In the genomic region with DNA sequence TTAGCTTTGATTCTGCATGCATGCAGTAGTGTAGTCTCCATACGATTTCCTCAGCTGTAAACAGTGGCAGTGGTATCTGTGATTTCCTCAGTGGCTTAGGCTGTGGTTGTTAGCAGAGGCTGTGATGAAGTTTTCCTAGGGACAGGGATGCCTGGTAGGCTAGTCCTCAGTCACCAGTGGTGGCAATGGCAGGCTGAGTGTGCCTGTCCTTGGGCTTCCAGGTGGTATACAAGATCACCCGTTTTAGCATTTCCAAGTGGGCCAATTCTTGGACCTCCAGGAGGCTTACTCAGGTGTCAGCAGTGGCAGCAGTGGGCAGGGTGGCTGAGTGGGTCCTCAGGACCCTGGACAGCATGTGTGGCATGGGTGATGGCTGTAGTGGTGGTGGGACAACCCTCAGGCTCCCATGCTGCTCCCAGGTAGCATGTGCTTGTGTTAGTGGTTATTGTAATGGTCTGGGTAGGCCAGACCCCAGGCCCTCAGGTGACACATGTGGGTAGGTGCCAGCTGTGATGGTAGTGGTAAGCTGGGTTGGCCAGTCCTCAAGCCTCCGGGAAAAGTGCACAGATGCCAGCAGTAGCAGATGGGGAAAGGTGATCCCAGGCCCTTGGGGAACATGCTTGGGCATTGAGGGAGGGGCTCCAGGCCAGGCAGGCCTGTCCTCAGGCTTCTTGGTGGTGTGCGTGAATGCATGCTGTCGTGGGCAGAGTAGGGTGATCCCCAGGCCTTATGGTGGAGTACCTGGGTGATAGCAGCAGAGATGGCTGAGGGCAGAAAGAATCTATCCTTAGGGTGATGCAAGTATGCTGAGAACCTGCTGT, we compare ENCODE assay signal across 1 cellular context.
TF ChIP-seq lines count a peak whose summit lies in the region.

No MANE protein-coding gene starts in this region.

TF ChIP-seq in GM23338, 12 proteins besides CTCF, POLR2A, EP300 and RAD21:
- TF ChIP-seq, protein P1, sequence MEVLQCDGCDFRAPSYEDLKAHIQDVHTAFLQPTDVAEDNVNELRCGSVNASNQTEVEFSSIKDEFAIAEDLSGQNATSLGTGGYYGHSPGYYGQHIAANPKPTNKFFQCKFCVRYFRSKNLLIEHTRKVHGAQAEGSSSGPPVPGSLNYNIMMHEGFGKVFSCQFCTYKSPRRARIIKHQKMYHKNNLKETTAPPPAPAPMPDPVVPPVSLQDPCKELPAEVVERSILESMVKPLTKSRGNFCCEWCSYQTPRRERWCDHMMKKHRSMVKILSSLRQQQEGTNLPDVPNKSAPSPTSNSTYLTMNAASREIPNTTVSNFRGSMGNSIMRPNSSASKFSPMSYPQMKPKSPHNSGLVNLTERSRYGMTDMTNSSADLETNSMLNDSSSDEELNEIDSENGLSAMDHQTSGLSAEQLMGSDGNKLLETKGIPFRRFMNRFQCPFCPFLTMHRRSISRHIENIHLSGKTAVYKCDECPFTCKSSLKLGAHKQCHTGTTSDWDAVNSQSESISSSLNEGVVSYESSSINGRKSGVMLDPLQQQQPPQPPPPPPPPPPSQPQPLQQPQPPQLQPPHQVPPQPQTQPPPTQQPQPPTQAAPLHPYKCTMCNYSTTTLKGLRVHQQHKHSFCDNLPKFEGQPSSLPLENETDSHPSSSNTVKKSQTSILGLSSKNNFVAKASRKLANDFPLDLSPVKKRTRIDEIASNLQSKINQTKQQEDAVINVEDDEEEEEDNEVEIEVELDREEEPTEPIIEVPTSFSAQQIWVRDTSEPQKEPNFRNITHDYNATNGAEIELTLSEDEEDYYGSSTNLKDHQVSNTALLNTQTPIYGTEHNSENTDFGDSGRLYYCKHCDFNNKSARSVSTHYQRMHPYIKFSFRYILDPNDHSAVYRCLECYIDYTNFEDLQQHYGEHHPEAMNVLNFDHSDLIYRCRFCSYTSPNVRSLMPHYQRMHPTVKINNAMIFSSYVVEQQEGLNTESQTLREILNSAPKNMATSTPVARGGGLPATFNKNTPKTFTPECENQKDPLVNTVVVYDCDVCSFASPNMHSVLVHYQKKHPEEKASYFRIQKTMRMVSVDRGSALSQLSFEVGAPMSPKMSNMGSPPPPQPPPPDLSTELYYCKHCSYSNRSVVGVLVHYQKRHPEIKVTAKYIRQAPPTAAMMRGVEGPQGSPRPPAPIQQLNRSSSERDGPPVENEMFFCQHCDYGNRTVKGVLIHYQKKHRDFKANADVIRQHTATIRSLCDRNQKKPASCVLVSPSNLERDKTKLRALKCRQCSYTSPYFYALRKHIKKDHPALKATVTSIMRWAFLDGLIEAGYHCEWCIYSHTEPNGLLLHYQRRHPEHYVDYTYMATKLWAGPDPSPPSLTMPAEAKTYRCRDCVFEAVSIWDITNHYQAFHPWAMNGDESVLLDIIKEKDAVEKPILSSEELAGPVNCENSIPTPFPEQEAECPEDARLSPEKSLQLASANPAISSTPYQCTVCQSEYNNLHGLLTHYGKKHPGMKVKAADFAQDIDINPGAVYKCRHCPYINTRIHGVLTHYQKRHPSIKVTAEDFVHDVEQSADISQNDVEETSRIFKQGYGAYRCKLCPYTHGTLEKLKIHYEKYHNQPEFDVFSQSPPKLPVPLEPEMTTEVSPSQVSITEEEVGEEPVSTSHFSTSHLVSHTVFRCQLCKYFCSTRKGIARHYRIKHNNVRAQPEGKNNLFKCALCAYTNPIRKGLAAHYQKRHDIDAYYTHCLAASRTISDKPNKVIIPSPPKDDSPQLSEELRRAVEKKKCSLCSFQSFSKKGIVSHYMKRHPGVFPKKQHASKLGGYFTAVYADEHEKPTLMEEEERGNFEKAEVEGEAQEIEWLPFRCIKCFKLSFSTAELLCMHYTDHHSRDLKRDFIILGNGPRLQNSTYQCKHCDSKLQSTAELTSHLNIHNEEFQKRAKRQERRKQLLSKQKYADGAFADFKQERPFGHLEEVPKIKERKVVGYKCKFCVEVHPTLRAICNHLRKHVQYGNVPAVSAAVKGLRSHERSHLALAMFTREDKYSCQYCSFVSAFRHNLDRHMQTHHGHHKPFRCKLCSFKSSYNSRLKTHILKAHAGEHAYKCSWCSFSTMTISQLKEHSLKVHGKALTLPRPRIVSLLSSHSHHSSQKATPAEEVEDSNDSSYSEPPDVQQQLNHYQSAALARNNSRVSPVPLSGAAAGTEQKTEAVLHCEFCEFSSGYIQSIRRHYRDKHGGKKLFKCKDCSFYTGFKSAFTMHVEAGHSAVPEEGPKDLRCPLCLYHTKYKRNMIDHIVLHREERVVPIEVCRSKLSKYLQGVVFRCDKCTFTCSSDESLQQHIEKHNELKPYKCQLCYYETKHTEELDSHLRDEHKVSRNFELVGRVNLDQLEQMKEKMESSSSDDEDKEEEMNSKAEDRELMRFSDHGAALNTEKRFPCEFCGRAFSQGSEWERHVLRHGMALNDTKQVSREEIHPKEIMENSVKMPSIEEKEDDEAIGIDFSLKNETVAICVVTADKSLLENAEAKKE (CRISPR knock-in tag; IDR thresholded peaks at IDR 0.05), result no peak
- TF ChIP-seq, protein P2, sequence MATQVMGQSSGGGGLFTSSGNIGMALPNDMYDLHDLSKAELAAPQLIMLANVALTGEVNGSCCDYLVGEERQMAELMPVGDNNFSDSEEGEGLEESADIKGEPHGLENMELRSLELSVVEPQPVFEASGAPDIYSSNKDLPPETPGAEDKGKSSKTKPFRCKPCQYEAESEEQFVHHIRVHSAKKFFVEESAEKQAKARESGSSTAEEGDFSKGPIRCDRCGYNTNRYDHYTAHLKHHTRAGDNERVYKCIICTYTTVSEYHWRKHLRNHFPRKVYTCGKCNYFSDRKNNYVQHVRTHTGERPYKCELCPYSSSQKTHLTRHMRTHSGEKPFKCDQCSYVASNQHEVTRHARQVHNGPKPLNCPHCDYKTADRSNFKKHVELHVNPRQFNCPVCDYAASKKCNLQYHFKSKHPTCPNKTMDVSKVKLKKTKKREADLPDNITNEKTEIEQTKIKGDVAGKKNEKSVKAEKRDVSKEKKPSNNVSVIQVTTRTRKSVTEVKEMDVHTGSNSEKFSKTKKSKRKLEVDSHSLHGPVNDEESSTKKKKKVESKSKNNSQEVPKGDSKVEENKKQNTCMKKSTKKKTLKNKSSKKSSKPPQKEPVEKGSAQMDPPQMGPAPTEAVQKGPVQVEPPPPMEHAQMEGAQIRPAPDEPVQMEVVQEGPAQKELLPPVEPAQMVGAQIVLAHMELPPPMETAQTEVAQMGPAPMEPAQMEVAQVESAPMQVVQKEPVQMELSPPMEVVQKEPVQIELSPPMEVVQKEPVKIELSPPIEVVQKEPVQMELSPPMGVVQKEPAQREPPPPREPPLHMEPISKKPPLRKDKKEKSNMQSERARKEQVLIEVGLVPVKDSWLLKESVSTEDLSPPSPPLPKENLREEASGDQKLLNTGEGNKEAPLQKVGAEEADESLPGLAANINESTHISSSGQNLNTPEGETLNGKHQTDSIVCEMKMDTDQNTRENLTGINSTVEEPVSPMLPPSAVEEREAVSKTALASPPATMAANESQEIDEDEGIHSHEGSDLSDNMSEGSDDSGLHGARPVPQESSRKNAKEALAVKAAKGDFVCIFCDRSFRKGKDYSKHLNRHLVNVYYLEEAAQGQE (IDR thresholded peaks at IDR 0.05; ENCODE audit: unreplicated experiment), result peak; percentile 49
